Comparison of ENCODE assay signal across 9 cellular contexts in the genomic region with DNA sequence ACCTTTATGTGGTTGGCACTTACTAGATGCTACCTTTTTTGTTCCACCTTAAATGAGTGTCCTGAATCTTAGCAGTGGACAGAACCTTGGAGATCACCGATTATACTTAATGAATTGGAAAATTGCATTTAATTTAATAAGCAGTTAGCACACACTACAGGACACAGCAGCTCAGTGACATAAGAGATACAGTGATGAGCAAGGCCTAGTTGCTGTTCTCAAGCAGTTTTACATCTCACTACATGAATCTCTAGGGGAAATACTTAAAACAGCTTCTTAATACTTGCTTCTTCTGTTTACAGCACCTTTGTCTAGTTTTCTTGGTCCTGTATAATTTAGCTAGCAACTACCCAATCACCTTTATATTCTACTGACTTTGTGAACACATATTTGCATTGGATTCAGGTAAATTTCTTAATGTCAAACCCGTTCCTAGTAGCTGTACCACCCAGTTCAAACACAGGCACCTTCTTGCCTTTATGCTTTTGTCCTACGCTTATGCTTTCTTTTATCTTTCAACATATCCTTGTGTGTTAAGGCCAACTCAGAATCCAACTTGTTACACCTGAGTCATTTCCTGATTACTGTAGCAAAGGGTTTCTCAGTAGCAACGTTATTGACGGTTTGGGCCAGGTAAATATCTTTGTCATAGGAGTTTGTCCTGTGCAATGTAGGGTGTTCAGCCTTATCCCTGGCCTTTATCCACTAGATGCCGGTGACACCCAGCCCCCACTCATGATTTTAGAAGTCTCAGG. TPM values are rescaled to one million over a fixed set of nuclear protein-coding genes. Genes with fewer than 3 reads are reported as not detected.
A peak's percentile ranks its signal among the peaks of the same experiment; 100 is the strongest.
DNase-seq lines count a peak whose midpoint lies in the region; ATAC-seq and TF ChIP-seq lines count a peak whose summit lies in the region.
"Had no signal": no experiment of that assay in that cellular context is flagged by ENCODE, and none has a peak within 500 bp of the region (broad histone marks: within the 10 kb centered on the region; RNA-seq: fewer than 3 reads in every experiment).

No MANE protein-coding gene starts in this region.

- peak overlapping the region; percentile 68 to 100 (median 100) for H3K27ac Mint-ChIP-seq in CD4-positive, CD25-positive, alpha-beta regulatory T cell
- peak overlapping the region; percentile 99 to 100 for H3K27ac Mint-ChIP-seq in natural killer cell treated with Interleukin-12 subunit alpha and Interleukin-12 subunit beta and Interleukin-15 and Interleukin-18, amount 100 ng/mL, for 72 hours

- ATAC-seq in CD4-positive, CD25-positive, alpha-beta regulatory T cell (ENCODE audit: low read depth in 2 of 2) = peak; percentile 40 to 44
- ATAC-seq in natural killer cell treated with Interleukin-12 subunit alpha and Interleukin-12 subunit beta and Interleukin-15 and Interleukin-18, amount 100 ng/mL, for 72 hours = peak in 1 of 2 donors; percentile 43

- H3K4me3 Mint-ChIP-seq in CD4-positive, CD25-positive, alpha-beta regulatory T cell = peak overlapping the region; percentile 94 to 100 (median 100)
- peak overlapping the region; percentile 98 for H3K4me3 Mint-ChIP-seq in natural killer cell treated with Interleukin-12 subunit alpha and Interleukin-12 subunit beta and Interleukin-15 and Interleukin-18, amount 100 ng/mL, for 72 hours

- peaks cover 0 to 2% (median 0%) of the 10 kb centered on the region in 7 donors for H3K9me3 Mint-ChIP-seq in CD4-positive, CD25-positive, alpha-beta regulatory T cell
- H3K9me3 Mint-ChIP-seq in natural killer cell treated with Interleukin-12 subunit alpha and Interleukin-12 subunit beta and Interleukin-15 and Interleukin-18, amount 100 ng/mL, for 72 hours = no peaks in the 10 kb centered on the region

- no peak for TF ChIP-seq CTCF in choroid plexus epithelial cell (conservative IDR thresholded peaks at IDR 0.05; ENCODE audit: low read depth, low read length)

- peak overlapping the region; percentile 100 for H3K4me3 ChIP-seq in CD4-positive, CD25-positive, alpha-beta regulatory T cell (ENCODE audit: low read depth, low read length)
- H3K4me3 ChIP-seq in choroid plexus epithelial cell (ENCODE audit: low read depth, low read length) = peak overlapping the region; percentile 99

- peaks cover 39% of the 10 kb centered on the region for H3K36me3 Mint-ChIP-seq in CD4-positive, CD25-positive, alpha-beta regulatory T cell
- H3K36me3 Mint-ChIP-seq in natural killer cell treated with Interleukin-12 subunit alpha and Interleukin-12 subunit beta and Interleukin-15 and Interleukin-18, amount 100 ng/mL, for 72 hours = peaks cover 8% of the 10 kb centered on the region

- H3K36me3 ChIP-seq in CD4-positive, CD25-positive, alpha-beta regulatory T cell (ENCODE audit: control insufficient read depth, insufficient read depth, low read length) = peaks cover 13% of the 10 kb centered on the region
- peaks cover 17% of the 10 kb centered on the region; the same call in 1 of the 2 replicates for H3K36me3 ChIP-seq in KOPT-K1 (ENCODE audit: insufficient read depth, low read length)

- no peaks in the 10 kb centered on the region for H3K27me3 ChIP-seq in CD4-positive, CD25-positive, alpha-beta regulatory T cell (ENCODE audit: control insufficient read depth, insufficient read depth, low read length)

- H3K4me1 Mint-ChIP-seq in CD4-positive, CD25-positive, alpha-beta regulatory T cell = peaks cover 6 to 78% (median 38%) of the 10 kb centered on the region in 4 donors
- H3K4me1 Mint-ChIP-seq in natural killer cell treated with Interleukin-12 subunit alpha and Interleukin-12 subunit beta and Interleukin-15 and Interleukin-18, amount 100 ng/mL, for 72 hours (ENCODE audit: low read depth in 2 of 2) = peaks cover 55% of the 10 kb centered on the region in 2 donors

- H3K27me3 Mint-ChIP-seq in CD4-positive, CD25-positive, alpha-beta regulatory T cell = peaks cover 5% of the 10 kb centered on the region
- no peaks in the 10 kb centered on the region for H3K27me3 Mint-ChIP-seq in natural killer cell treated with Interleukin-12 subunit alpha and Interleukin-12 subunit beta and Interleukin-15 and Interleukin-18, amount 100 ng/mL, for 72 hours

- peak overlapping the region; percentile 97 for H3K27ac ChIP-seq in CD4-positive, CD25-positive, alpha-beta regulatory T cell (ENCODE audit: insufficient read depth, low read length, poor library complexity, severe bottlenecking)
- peak overlapping the region; percentile 93 for H3K27ac ChIP-seq in KOPT-K1 (ENCODE audit: low read depth, low read length, poor library complexity, severe bottlenecking)

- DNase-seq in CD4-positive, CD25-positive, alpha-beta regulatory T cell = peak in 2 of 3 donors; percentile 45 to 87
- DNase-seq in choroid plexus epithelial cell (ENCODE audit: low read depth) (no peak), HuH-7.5 (ENCODE audit: low spot score) (no peak), GF-D8 (lab: John Stamatoyannopoulos, UW) (no peak), NCI-H774 (lab: John Stamatoyannopoulos, UW) (no peak)
- no peak for DNase-seq in natural killer cell treated with Interleukin-12 subunit alpha and Interleukin-12 subunit beta and Interleukin-15 and Interleukin-18, amount 100 ng/mL, for 72 hours (ENCODE audit: low spot score)
- DNase-seq in stimulated activated CD4-positive, alpha-beta T cell treated with anti-CD3 and anti-CD28 coated beads, Interleukin-2, amount 100 ng/mL, for 24 hours = no peak
- DNase-seq: activated CD4-positive, alpha-beta T cell treated with anti-CD3 and anti-CD28 coated beads for 48 hours had no signal

- H3K9me3 ChIP-seq in CD4-positive, CD25-positive, alpha-beta regulatory T cell (ENCODE audit: control insufficient read depth in 2 of 2, low read length in 2 of 2) = no peaks in the 10 kb centered on the region
- peaks cover 7% of the 10 kb centered on the region for H3K9me3 ChIP-seq in KOPT-K1 (ENCODE audit: insufficient read depth, low read length, poor library complexity, severe bottlenecking)

- peaks cover 55% of the 10 kb centered on the region for H3K4me1 ChIP-seq in CD4-positive, CD25-positive, alpha-beta regulatory T cell (ENCODE audit: control insufficient read depth, insufficient read depth, low read length, poor library complexity, severe bottlenecking)

RNA-seq across cellular contexts. Expression of a gene that starts 1.8 kb away (rescaled TPM):
- 154 TPM for total RNA-seq in CD4-positive, CD25-positive, alpha-beta regulatory T cell
- 10 to 100 TPM; 48.0 to 93.3 (median 67.0) TPM for polyA plus RNA-seq in CD4-positive, CD25-positive, alpha-beta regulatory T cell
- 10 to 100 TPM; 20.2 to 24.4 TPM for total RNA-seq in natural killer cell treated with Interleukin-12 subunit alpha and Interleukin-12 subunit beta and Interleukin-15 and Interleukin-18, amount 100 ng/mL, for 72 hours

RNA-seq across cellular contexts. Expression of a gene that starts 28.6 kb away (rescaled TPM):
- total RNA-seq in CD4-positive, CD25-positive, alpha-beta regulatory T cell = 22.0 TPM
- polyA plus RNA-seq in CD4-positive, CD25-positive, alpha-beta regulatory T cell = 10 to 100 TPM; 28.4 to 65.8 (median 47.0) TPM
- total RNA-seq in natural killer cell treated with Interleukin-12 subunit alpha and Interleukin-12 subunit beta and Interleukin-15 and Interleukin-18, amount 100 ng/mL, for 72 hours = 1 to 10 TPM; 1.2 to 2.3 TPM

Comparison
In these comparisons a context has a peak if more than half of its experiments do, and no peak if none do; other contexts are left out.
1. DNase-seq: peak in CD4-positive, CD25-positive, alpha-beta regulatory T cell (2 of 3); none in choroid plexus epithelial cell (single experiment), natural killer cell treated with Interleukin-12 subunit alpha and Interleukin-12 subunit beta and Interleukin-15 and Interleukin-18, amount 100 ng/mL, for 72 hours (single experiment), HuH-7.5 (single experiment), stimulated activated CD4-positive, alpha-beta T cell treated with anti-CD3 and anti-CD28 coated beads, Interleukin-2, amount 100 ng/mL, for 24 hours (0 of 2), GF-D8 (single experiment) and NCI-H774 (single experiment).